Comparison of ENCODE assay signal across 39 cellular contexts in genomic region chr10:128784444-128784843, GRCh38.
"Had no signal": no experiment of that assay in that cellular context is flagged by ENCODE, and none has a peak within 500 bp of the region (broad histone marks: within the 10 kb centered on the region; RNA-seq: fewer than 3 reads in every experiment).

No MANE protein-coding gene starts in this region.

- H3K27me3 ChIP-seq: adrenal gland, ascending aorta, body of pancreas, brain microvascular endothelial cell, breast epithelium, cardiac muscle cell had no signal

- H3K27me3 Mint-ChIP-seq: activated naive CD4-positive, alpha-beta T cell treated with anti-CD3 and anti-CD28 coated beads, Interleukin-2, amount 10 ng/mL, durations not matched to agents 7 days and 5 days; brain had no signal

- H3K9me3 Mint-ChIP-seq: activated naive CD4-positive, alpha-beta T cell treated with anti-CD3 and anti-CD28 coated beads for 36 hours; activated naive CD4-positive, alpha-beta T cell treated with anti-CD3 and anti-CD28 coated beads, Interleukin-2, amount 10 ng/mL, durations not matched to agents 7 days and 5 days; activated naive CD4-positive, alpha-beta T cell treated with anti-CD3 and anti-CD28 coated beads, Interleukin-2, amount 50 U/mL, for 72 hours; activated naive CD8-positive, alpha-beta T cell treated with anti-CD3 and anti-CD28 coated beads for 36 hours; activated naive CD8-positive, alpha-beta T cell treated with anti-CD3 and anti-CD28 coated beads, Interleukin-2, amount 10 ng/mL, durations not matched to agents 7 days and 5 days; activated naive CD8-positive, alpha-beta T cell treated with anti-CD3 and anti-CD28 coated beads, Interleukin-2, amount 50 U/mL, for 24 hours; activated T-cell treated with anti-CD3 and anti-CD28 coated beads, Interleukin-2, amount 50 U/mL, for 24 hours; activated T-cell treated with anti-CD3 and anti-CD28 coated beads, Interleukin-2, amount 50 U/mL, for 4 hours; activated T-cell treated with anti-CD3 and anti-CD28 coated beads, Interleukin-2, amount 50 U/mL, for 72 hours; activated T-helper 1 cell treated with anti-CD3 and anti-CD28 coated beads, Interleukin-12 subunit alpha, Interleukin-12 subunit beta, Interleukin-2, Interleukin-4 antibody, amounts not matched to agents 30 ng/mL and 10 ng/mL and 1 ng/mL, durations not matched to agents 14 hours and 24 hours and 36 hours; activated T-helper 2 cell treated with anti-CD3 and anti-CD28 coated beads, Interferon-gamma antibody, Interleukin-2, Interleukin-4, amounts not matched to agents 10 μg/mL and 5 μg/mL and 100 μg/mL, durations not matched to agents 14 hours and 24 hours and 36 hours had no signal

- H3K9me3 ChIP-seq: adrenal gland, ascending aorta, body of pancreas, breast epithelium had no signal

- H3K27ac ChIP-seq: adrenal gland, ascending aorta, body of pancreas, brain microvascular endothelial cell, breast epithelium, cardiac muscle cell had no signal

- ATAC-seq: activated naive CD4-positive, alpha-beta T cell treated with anti-CD3 and anti-CD28 coated beads, Interleukin-2, amount 50 U/mL, for 72 hours; activated naive CD8-positive, alpha-beta T cell treated with anti-CD3 and anti-CD28 coated beads, Interleukin-2, amount 50 U/mL, for 24 hours; activated T-cell treated with anti-CD3 and anti-CD28 coated beads, Interleukin-2, amount 50 U/mL, for 4 hours; activated T-cell treated with anti-CD3 and anti-CD28 coated beads, Interleukin-2, amount 50 U/mL, for 72 hours; activated T-helper 17 cell treated with anti-CD3 and anti-CD28 coated beads, Interleukin-2, amount 50 U/mL, for 72 hours; body of pancreas had no signal

- H3K4me1 ChIP-seq: adrenal gland, ascending aorta, body of pancreas, breast epithelium had no signal

- DNase-seq: activated effector memory CD4-positive, alpha-beta T cell treated with anti-CD3 and anti-CD28 coated beads, Interleukin-2, amount 50 U/mL, for 16 hours; activated effector memory CD4-positive, alpha-beta T cell treated with Interleukin-2 at 50 U/mL for 16 hours; activated gamma-delta T cell; activated gamma-delta T cell treated with Interleukin-2 at 50 U/mL for 16 hours; activated naive CD4-positive, alpha-beta T cell; activated naive CD4-positive, alpha-beta T cell treated with anti-CD3 and anti-CD28 coated beads for 36 hours; activated naive CD4-positive, alpha-beta T cell treated with anti-CD3 and anti-CD28 coated beads, Interleukin-2, amount 10 ng/mL, durations not matched to agents 7 days and 5 days; activated naive CD4-positive, alpha-beta T cell treated with anti-CD3 and anti-CD28 coated beads, Interleukin-2, amount 50 U/mL, for 16 hours; activated naive CD4-positive, alpha-beta T cell treated with Interleukin-2 at 50 U/mL for 16 hours; activated naive CD8-positive, alpha-beta T cell treated with anti-CD3 and anti-CD28 coated beads for 36 hours; activated naive CD8-positive, alpha-beta T cell treated with anti-CD3 and anti-CD28 coated beads, Interleukin-2, amount 10 ng/mL, durations not matched to agents 7 days and 5 days; activated naive CD8-positive, alpha-beta T cell treated with anti-CD3 and anti-CD28 coated beads, Interleukin-2, amount 50 U/mL, for 24 hours; activated T-cell treated with anti-CD3 and anti-CD28 coated beads, Interleukin-2, amount 50 U/mL, for 24 hours; activated T-cell treated with anti-CD3 and anti-CD28 coated beads, Interleukin-2, amount 50 U/mL, for 4 hours; activated T-cell treated with anti-CD3 and anti-CD28 coated beads, Interleukin-2, amount 50 U/mL, for 48 hours; activated T-cell treated with anti-CD3 and anti-CD28 coated beads, Interleukin-2, amount 50 U/mL, for 72 hours; adrenal gland; amniotic stem cell; amygdala; anterior cingulate cortex; aorta; body of pancreas; brain microvascular endothelial cell; caudate nucleus; central memory CD4-positive, alpha-beta T cell; cerebellar nuclear complex had no signal

- H3K36me3 Mint-ChIP-seq: activated naive CD4-positive, alpha-beta T cell treated with anti-CD3 and anti-CD28 coated beads, Interleukin-2, amount 10 ng/mL, durations not matched to agents 7 days and 5 days; activated naive CD4-positive, alpha-beta T cell treated with anti-CD3 and anti-CD28 coated beads, Interleukin-2, amount 50 U/mL, for 24 hours; activated naive CD4-positive, alpha-beta T cell treated with anti-CD3 and anti-CD28 coated beads, Interleukin-2, amount 50 U/mL, for 72 hours; activated naive CD8-positive, alpha-beta T cell; activated naive CD8-positive, alpha-beta T cell treated with anti-CD3 and anti-CD28 coated beads for 36 hours; activated naive CD8-positive, alpha-beta T cell treated with anti-CD3 and anti-CD28 coated beads, Interleukin-2, amount 10 ng/mL, durations not matched to agents 7 days and 5 days; brain had no signal

- H3K4me3 ChIP-seq: adrenal gland, ascending aorta, body of pancreas, breast epithelium, cardiac muscle cell had no signal

- H3K27ac Mint-ChIP-seq: activated naive CD4-positive, alpha-beta T cell treated with anti-CD3 and anti-CD28 coated beads for 36 hours; activated naive CD4-positive, alpha-beta T cell treated with anti-CD3 and anti-CD28 coated beads, Interleukin-2, amount 10 ng/mL, durations not matched to agents 7 days and 5 days; activated naive CD4-positive, alpha-beta T cell treated with anti-CD3 and anti-CD28 coated beads, Interleukin-2, amount 50 U/mL, for 24 hours; activated naive CD4-positive, alpha-beta T cell treated with anti-CD3 and anti-CD28 coated beads, Interleukin-2, amount 50 U/mL, for 72 hours; activated naive CD8-positive, alpha-beta T cell; activated naive CD8-positive, alpha-beta T cell treated with anti-CD3 and anti-CD28 coated beads for 36 hours; activated naive CD8-positive, alpha-beta T cell treated with anti-CD3 and anti-CD28 coated beads, Interleukin-2, amount 10 ng/mL, durations not matched to agents 7 days and 5 days; activated naive CD8-positive, alpha-beta T cell treated with anti-CD3 and anti-CD28 coated beads, Interleukin-2, amount 50 U/mL, for 24 hours; activated T-cell treated with anti-CD3 and anti-CD28 coated beads, Interleukin-2, amount 50 U/mL, for 24 hours; activated T-cell treated with anti-CD3 and anti-CD28 coated beads, Interleukin-2, amount 50 U/mL, for 72 hours; activated T-helper 1 cell treated with anti-CD3 and anti-CD28 coated beads, Interleukin-12 subunit alpha, Interleukin-12 subunit beta, Interleukin-2, Interleukin-4 antibody, amounts not matched to agents 30 ng/mL and 10 ng/mL and 1 ng/mL, durations not matched to agents 14 hours and 24 hours and 36 hours; activated T-helper 17 cell treated with anti-CD3 and anti-CD28 coated beads, Interleukin-2, amount 50 U/mL, for 72 hours; activated T-helper 2 cell treated with anti-CD3 and anti-CD28 coated beads, Interferon-gamma antibody, Interleukin-2, Interleukin-4, amounts not matched to agents 10 μg/mL and 5 μg/mL and 100 μg/mL, durations not matched to agents 14 hours and 24 hours and 36 hours; brain had no signal

- H3K4me1 Mint-ChIP-seq: activated naive CD4-positive, alpha-beta T cell treated with anti-CD3 and anti-CD28 coated beads, Interleukin-2, amount 10 ng/mL, durations not matched to agents 7 days and 5 days; activated naive CD4-positive, alpha-beta T cell treated with anti-CD3 and anti-CD28 coated beads, Interleukin-2, amount 50 U/mL, for 24 hours; activated naive CD8-positive, alpha-beta T cell treated with anti-CD3 and anti-CD28 coated beads for 36 hours; activated naive CD8-positive, alpha-beta T cell treated with anti-CD3 and anti-CD28 coated beads, Interleukin-2, amount 10 ng/mL, durations not matched to agents 7 days and 5 days; activated naive CD8-positive, alpha-beta T cell treated with anti-CD3 and anti-CD28 coated beads, Interleukin-2, amount 50 U/mL, for 24 hours; activated T-helper 17 cell treated with anti-CD3 and anti-CD28 coated beads, Interleukin-2, amount 50 U/mL, for 72 hours; central memory CD8-positive, alpha-beta T cell had no signal

- FAIRE-seq: astrocyte, bronchial epithelial cell had no signal

- H3K4me3 Mint-ChIP-seq: activated naive CD4-positive, alpha-beta T cell treated with anti-CD3 and anti-CD28 coated beads for 36 hours; activated naive CD4-positive, alpha-beta T cell treated with anti-CD3 and anti-CD28 coated beads, Interleukin-2, amount 10 ng/mL, durations not matched to agents 7 days and 5 days; activated naive CD4-positive, alpha-beta T cell treated with anti-CD3 and anti-CD28 coated beads, Interleukin-2, amount 50 U/mL, for 24 hours; activated naive CD8-positive, alpha-beta T cell; activated naive CD8-positive, alpha-beta T cell treated with anti-CD3 and anti-CD28 coated beads for 36 hours; activated naive CD8-positive, alpha-beta T cell treated with anti-CD3 and anti-CD28 coated beads, Interleukin-2, amount 10 ng/mL, durations not matched to agents 7 days and 5 days; activated naive CD8-positive, alpha-beta T cell treated with anti-CD3 and anti-CD28 coated beads, Interleukin-2, amount 50 U/mL, for 24 hours; activated T-cell treated with anti-CD3 and anti-CD28 coated beads, Interleukin-2, amount 50 U/mL, for 24 hours; activated T-cell treated with anti-CD3 and anti-CD28 coated beads, Interleukin-2, amount 50 U/mL, for 4 hours; activated T-cell treated with anti-CD3 and anti-CD28 coated beads, Interleukin-2, amount 50 U/mL, for 72 hours; activated T-helper 1 cell treated with anti-CD3 and anti-CD28 coated beads, Interleukin-12 subunit alpha, Interleukin-12 subunit beta, Interleukin-2, Interleukin-4 antibody, amounts not matched to agents 30 ng/mL and 10 ng/mL and 1 ng/mL, durations not matched to agents 14 hours and 24 hours and 36 hours; activated T-helper 17 cell treated with anti-CD3 and anti-CD28 coated beads, Interleukin-2, amount 50 U/mL, for 72 hours; brain; central memory CD8-positive, alpha-beta T cell had no signal

- H3K36me3 ChIP-seq: adrenal gland, ascending aorta, brain microvascular endothelial cell, breast epithelium, cardiac muscle cell had no signal
